8 cellular contexts compared by ENCODE assay signal in genomic region chrX:48025561-48025960, GRCh38. TPM values are rescaled to one million over a fixed set of nuclear protein-coding genes. Genes with fewer than 3 reads are reported as not detected.
DNase-seq lines count a peak whose midpoint lies in the region; ATAC-seq, FAIRE-seq and TF ChIP-seq lines count a peak whose summit lies in the region.

No MANE protein-coding gene starts in this region.

- H3K4me3 ChIP-seq in MM.1S (ENCODE audit: low read length) (no peak overlapping the region), keratinocyte (ENCODE audit: control insufficient read depth in 2 of 3, extremely low read depth in 1 of 3, insufficient read depth in 2 of 3, low read depth in 1 of 3, low read length in 3 of 3) (no peak overlapping the region)

- CTCF ChIA-PET in RWPE1 (lab: Yijun Ruan, JAX) (no interaction called here), MCF 10A (lab: Yijun Ruan, JAX) (interaction anchor here (0.6 to 2.1 kb wide), 4 partner anchors 23 to 490 kb away, joined by 3 to 14 read pairs (median 4); no protein-coding TSS in a partner anchor)

- H3K4me1 ChIP-seq in MM.1S (ENCODE audit: low read length) (peaks cover 6% of the 10 kb centered on the region; the same call in 1 of the 2 replicates), keratinocyte (ENCODE audit: control insufficient read depth, extremely low read depth, insufficient read depth, low read length) (peaks cover 2% of the 10 kb centered on the region)

- peak; percentile 30 for DNase-seq in activated naive CD8-positive, alpha-beta T cell treated with anti-CD3 and anti-CD28 coated beads, Interleukin-2, amount 10 ng/mL, durations not matched to agents 7 days and 5 days
- no peak for DNase-seq in activated naive CD8-positive, alpha-beta T cell treated with anti-CD3 and anti-CD28 coated beads for 36 hours
- DNase-seq in MM.1S (peak; percentile 58), RWPE1 (ENCODE audit: low spot score) (peak; percentile 26), MCF 10A (ENCODE audit: unreplicated experiment) (peak; percentile 76), keratinocyte (ENCODE audit: low read depth, low spot score) (no peak)
- DNase-seq in stimulated activated CD4-positive, alpha-beta T cell treated with anti-CD3 and anti-CD28 coated beads, Interleukin-4, amount 100 ng/mL, for 1 hour = peak; percentile 7

- TF ChIP-seq CTCF in MM.1S (IDR thresholded peaks at IDR 0.05; ENCODE audit: low read length) (peak; percentile 61), RWPE1 (conservative IDR thresholded peaks at IDR 0.05; ENCODE audit: low read depth) (peak; percentile 50), MCF 10A (IDR thresholded peaks at IDR 0.05; ENCODE audit: unreplicated experiment) (peak; percentile 42), keratinocyte (optimal IDR thresholded peaks at IDR 0.05 in 1 of 3, IDR thresholded peaks at IDR 0.05 in 1 of 3, conservative IDR thresholded peaks at IDR 0.05 in 1 of 3; ENCODE audit: extremely low read depth in 1 of 3, insufficient read depth in 2 of 3, low read length in 3 of 3) (peak; percentile 31 to 41 (median 41))

- POLR2A ChIA-PET in activated naive CD8-positive, alpha-beta T cell treated with anti-CD3 and anti-CD28 coated beads, Interleukin-2, amount 10 ng/mL, durations not matched to agents 7 days and 5 days (lab: Charles Lee) = no interaction called here
- POLR2A ChIA-PET in RWPE1 (lab: Yijun Ruan, JAX; ENCODE audit: low non-redundant PET) = no interaction called here
- POLR2A ChIA-PET in MCF 10A (lab: Yijun Ruan, JAX) = interaction anchor here (0.7 kb wide), 1 partner anchor 9 kb away, joined by 3 read pairs; no protein-coding TSS in a partner anchor

- H3K9ac ChIP-seq in MM.1S (ENCODE audit: low read length) (no peak overlapping the region), keratinocyte (ENCODE audit: control insufficient read depth, extremely low read depth, insufficient read depth, low read length) (no peak overlapping the region)

- no peak for ATAC-seq in activated naive CD8-positive, alpha-beta T cell treated with anti-CD3 and anti-CD28 coated beads, Interleukin-2, amount 10 ng/mL, durations not matched to agents 7 days and 5 days (ENCODE audit: low read depth)
- ATAC-seq in GM18873 (IDR thresholded peaks at IDR 0.05; ENCODE audit: low FRiP score, unreplicated experiment) = no peak

- 0 out of 2 replicates have a peak overlapping the region, but pooled peaks have one; percentile 38 for H2AFZ ChIP-seq in MM.1S (ENCODE audit: low read length)
- H2AFZ ChIP-seq in keratinocyte (ENCODE audit: control insufficient read depth, low read length) = no peak overlapping the region

- no peak overlapping the region for H3K4me3 Mint-ChIP-seq in activated naive CD8-positive, alpha-beta T cell treated with anti-CD3 and anti-CD28 coated beads, Interleukin-2, amount 10 ng/mL, durations not matched to agents 7 days and 5 days
- no peak overlapping the region for H3K4me3 Mint-ChIP-seq in activated naive CD8-positive, alpha-beta T cell treated with anti-CD3 and anti-CD28 coated beads for 36 hours
- no peak overlapping the region for H3K4me3 Mint-ChIP-seq in MCF 10A (ENCODE audit: unreplicated experiment)

- H3K27me3 ChIP-seq in MM.1S (replicated peaks; ENCODE audit: insufficient read depth, low read length) (no peaks in the 10 kb centered on the region), keratinocyte (ENCODE audit: control insufficient read depth, extremely low read depth, insufficient read depth, low read length) (no peaks in the 10 kb centered on the region)

- H3K27ac Mint-ChIP-seq in activated naive CD8-positive, alpha-beta T cell treated with anti-CD3 and anti-CD28 coated beads, Interleukin-2, amount 10 ng/mL, durations not matched to agents 7 days and 5 days = peak overlapping the region; percentile 54
- no peak overlapping the region for H3K27ac Mint-ChIP-seq in activated naive CD8-positive, alpha-beta T cell treated with anti-CD3 and anti-CD28 coated beads for 36 hours
- no peak overlapping the region for H3K27ac Mint-ChIP-seq in MCF 10A (ENCODE audit: low read depth, unreplicated experiment)

- dilution Hi-C loops in keratinocyte (cut with MboI; ENCODE audit: extremely low pct_ligation_motif_present, low sequenced_read_pairs) = no loop called here

- no peak for FAIRE-seq in keratinocyte (lab: Jason Lieb, UNC)

- H3K9me1 ChIP-seq in keratinocyte (ENCODE audit: control insufficient read depth, extremely low read depth, insufficient read depth, low read length) = no peaks in the 10 kb centered on the region

- BruUV-seq in MCF 10A (replicated peaks; lab: Mats Ljungman, UMichigan) = no TSS peak

- H3K36me3 ChIP-seq in MM.1S (replicated peaks; ENCODE audit: insufficient read depth, low read length) (no peaks in the 10 kb centered on the region), keratinocyte (ENCODE audit: control insufficient read depth in 2 of 2, extremely low read depth in 1 of 2, insufficient read depth in 2 of 2, low read length in 2 of 2) (no peaks in the 10 kb centered on the region)

- peaks cover 11% of the 10 kb centered on the region for H3K4me1 Mint-ChIP-seq in activated naive CD8-positive, alpha-beta T cell treated with anti-CD3 and anti-CD28 coated beads, Interleukin-2, amount 10 ng/mL, durations not matched to agents 7 days and 5 days
- peaks cover 11% of the 10 kb centered on the region for H3K4me1 Mint-ChIP-seq in activated naive CD8-positive, alpha-beta T cell treated with anti-CD3 and anti-CD28 coated beads for 36 hours
- peaks cover 5% of the 10 kb centered on the region for H3K4me1 Mint-ChIP-seq in MCF 10A (ENCODE audit: insufficient read depth, unreplicated experiment)

- intact Hi-C loops in MCF 10A (cut with micrococcal nuclease) = loop anchor here (1.0 to 10.0 kb wide), 6 partner anchors 33 to 831 kb away; partner anchors contain the start of genes ARAF, UBA1, UXT and ZNF81

- peaks cover 2% of the 10 kb centered on the region for H3K9me3 Mint-ChIP-seq in activated naive CD8-positive, alpha-beta T cell treated with anti-CD3 and anti-CD28 coated beads, Interleukin-2, amount 10 ng/mL, durations not matched to agents 7 days and 5 days
- H3K9me3 Mint-ChIP-seq in activated naive CD8-positive, alpha-beta T cell treated with anti-CD3 and anti-CD28 coated beads for 36 hours = peaks cover 3% of the 10 kb centered on the region
- no peaks in the 10 kb centered on the region for H3K9me3 Mint-ChIP-seq in MCF 10A (ENCODE audit: unreplicated experiment)

- no peaks in the 10 kb centered on the region for H3K79me2 ChIP-seq in MM.1S (ENCODE audit: low read length)
- H3K79me2 ChIP-seq in keratinocyte (ENCODE audit: control insufficient read depth, insufficient read depth, low read length) = no peaks in the 10 kb centered on the region

- no peaks in the 10 kb centered on the region for H3K27me3 Mint-ChIP-seq in activated naive CD8-positive, alpha-beta T cell treated with anti-CD3 and anti-CD28 coated beads, Interleukin-2, amount 10 ng/mL, durations not matched to agents 7 days and 5 days
- no peaks in the 10 kb centered on the region for H3K27me3 Mint-ChIP-seq in activated naive CD8-positive, alpha-beta T cell treated with anti-CD3 and anti-CD28 coated beads for 36 hours
- H3K27me3 Mint-ChIP-seq in MCF 10A (ENCODE audit: insufficient read depth, unreplicated experiment) = no peaks in the 10 kb centered on the region

- no peaks in the 10 kb centered on the region for H3K9me2 ChIP-seq in MM.1S (replicated peaks; ENCODE audit: insufficient read depth, low read length)

- H4K20me1 ChIP-seq in MM.1S (ENCODE audit: insufficient read depth, low read length) (no peaks in the 10 kb centered on the region), keratinocyte (ENCODE audit: control insufficient read depth, extremely low read depth, insufficient read depth, low read length) (no peaks in the 10 kb centered on the region)

- H3K36me3 Mint-ChIP-seq in activated naive CD8-positive, alpha-beta T cell treated with anti-CD3 and anti-CD28 coated beads, Interleukin-2, amount 10 ng/mL, durations not matched to agents 7 days and 5 days = peaks cover 2% of the 10 kb centered on the region
- H3K36me3 Mint-ChIP-seq in activated naive CD8-positive, alpha-beta T cell treated with anti-CD3 and anti-CD28 coated beads for 36 hours = peaks cover 2% of the 10 kb centered on the region
- no peaks in the 10 kb centered on the region for H3K36me3 Mint-ChIP-seq in MCF 10A (ENCODE audit: insufficient read depth, unreplicated experiment)

- H3K4me2 ChIP-seq in MM.1S (ENCODE audit: low read depth, low read length) = no peak overlapping the region
- no peak overlapping the region for H3K4me2 ChIP-seq in keratinocyte (ENCODE audit: control insufficient read depth, extremely low read depth, insufficient read depth, low read depth, low read length)

- H3K9me3 ChIP-seq in MM.1S (replicated peaks; ENCODE audit: insufficient read depth, low read length) = no peaks in the 10 kb centered on the region
- no peaks in the 10 kb centered on the region for H3K9me3 ChIP-seq in keratinocyte (ENCODE audit: control insufficient read depth, low read depth, low read length)

- H3K27ac ChIP-seq in MM.1S (ENCODE audit: low read length) (no peak overlapping the region), RWPE1 (peak overlapping the region; percentile 42; the same call in 1 of the 2 replicates), keratinocyte (ENCODE audit: control insufficient read depth, insufficient read depth, low read length) (no peak overlapping the region)

- no peaks in the 10 kb centered on the region for H3F3A ChIP-seq in MM.1S (ENCODE audit: insufficient read depth, low read length)

RNA-seq across cellular contexts. Expression of gene SPACA5, which starts 18.8 kb away (rescaled TPM):
- total RNA-seq in activated naive CD8-positive, alpha-beta T cell treated with anti-CD3 and anti-CD28 coated beads, Interleukin-2, amount 10 ng/mL, durations not matched to agents 7 days and 5 days = not detected
- total RNA-seq in activated naive CD8-positive, alpha-beta T cell treated with anti-CD3 and anti-CD28 coated beads for 36 hours = not detected
- not detected in 2 replicates for total RNA-seq in MCF 10A (2022)
- not detected in 3 replicates for polyA plus RNA-seq in keratinocyte
- not detected for polyA plus RNA-seq in keratinocyte (2011; ENCODE audit: low read depth)
- polyA plus RNA-seq in keratinocyte (2011; cell fraction: cytosol; rRNA removed) = not detected in 2 replicates
- polyA plus RNA-seq in keratinocyte (2011; cell fraction: nucleus; rRNA removed) = not detected in 2 replicates
- polyA plus RNA-seq in keratinocyte (2012; ENCODE audit: low replicate concordance) = not detected in 2 replicates
- polyA minus RNA-seq in keratinocyte = not detected in 3 replicates
- not detected for polyA minus RNA-seq in keratinocyte (2011; cell fraction: cytosol; rRNA and poly(A)+ RNA removed)
- polyA minus RNA-seq in keratinocyte (2011; cell fraction: nucleus; rRNA and poly(A)+ RNA removed) = not detected in 2 replicates

RNA-seq across cellular contexts. Expression of gene ZNF182, which starts 21.8 kb away (rescaled TPM):
- 10 to 100 TPM; 12.2 to 12.3 TPM for total RNA-seq in activated naive CD8-positive, alpha-beta T cell treated with anti-CD3 and anti-CD28 coated beads, Interleukin-2, amount 10 ng/mL, durations not matched to agents 7 days and 5 days
- 1 to 10 TPM; 6.4 to 7.4 TPM for total RNA-seq in activated naive CD8-positive, alpha-beta T cell treated with anti-CD3 and anti-CD28 coated beads for 36 hours
- 6.0 and 6.8 TPM in 2 replicates for total RNA-seq in MCF 10A (2022)
- polyA plus RNA-seq in keratinocyte = 1.4 to 2.4 TPM (median 1.9 TPM) in 3 replicates
- polyA plus RNA-seq in keratinocyte (2011; ENCODE audit: low read depth) = 2.1 TPM
- 1.0 and 1.7 TPM in 2 replicates for polyA plus RNA-seq in keratinocyte (2011; cell fraction: cytosol; rRNA removed)
- polyA plus RNA-seq in keratinocyte (2011; cell fraction: nucleus; rRNA removed) = 5.7 and 5.8 TPM in 2 replicates
- 1.4 and 1.6 TPM in 2 replicates for polyA plus RNA-seq in keratinocyte (2012; ENCODE audit: low replicate concordance)
- 0.98 to 2.0 TPM (median 0.99 TPM) in 3 replicates for polyA minus RNA-seq in keratinocyte
- 0.77 TPM for polyA minus RNA-seq in keratinocyte (2011; cell fraction: cytosol; rRNA and poly(A)+ RNA removed)
- 1.8 and 4.0 TPM in 2 replicates for polyA minus RNA-seq in keratinocyte (2011; cell fraction: nucleus; rRNA and poly(A)+ RNA removed)

RNA-seq across cellular contexts. Expression of gene ZNF630, which starts 45.9 kb away (rescaled TPM):
- 1 to 10 TPM; 3.7 to 3.8 TPM for total RNA-seq in activated naive CD8-positive, alpha-beta T cell treated with anti-CD3 and anti-CD28 coated beads, Interleukin-2, amount 10 ng/mL, durations not matched to agents 7 days and 5 days
- 1 to 10 TPM; 1.6 to 1.9 TPM for total RNA-seq in activated naive CD8-positive, alpha-beta T cell treated with anti-CD3 and anti-CD28 coated beads for 36 hours
- 2.4 and 3.2 TPM in 2 replicates for total RNA-seq in MCF 10A (2022)
- 0.55 to 0.86 TPM (median 0.78 TPM) in 3 replicates for polyA plus RNA-seq in keratinocyte
- polyA plus RNA-seq in keratinocyte (2011; ENCODE audit: low read depth) = 0.42 TPM
- polyA plus RNA-seq in keratinocyte (2011; cell fraction: cytosol; rRNA removed) = 0.45 and 0.75 TPM in 2 replicates
- 0.93 and 1.2 TPM in 2 replicates for polyA plus RNA-seq in keratinocyte (2011; cell fraction: nucleus; rRNA removed)
- 0.33 and 0.82 TPM in 2 replicates for polyA plus RNA-seq in keratinocyte (2012; ENCODE audit: low replicate concordance)
- 0.29 to 0.92 TPM (median 0.40 TPM) in 3 replicates for polyA minus RNA-seq in keratinocyte
- not detected for polyA minus RNA-seq in keratinocyte (2011; cell fraction: cytosol; rRNA and poly(A)+ RNA removed)
- 0.53 and 0.70 TPM in 2 replicates for polyA minus RNA-seq in keratinocyte (2011; cell fraction: nucleus; rRNA and poly(A)+ RNA removed)

Comparison
In these comparisons a context has a peak if more than half of its experiments do, and no peak if none do; other contexts are left out.
1. DNase-seq: peak in activated naive CD8-positive, alpha-beta T cell treated with anti-CD3 and anti-CD28 coated beads, Interleukin-2, amount 10 ng/mL, durations not matched to agents 7 days and 5 days (single experiment), MM.1S (single experiment), RWPE1 (single experiment), MCF 10A (single experiment) and stimulated activated CD4-positive, alpha-beta T cell treated with anti-CD3 and anti-CD28 coated beads, Interleukin-4, amount 100 ng/mL, for 1 hour (single experiment); none in activated naive CD8-positive, alpha-beta T cell treated with anti-CD3 and anti-CD28 coated beads for 36 hours (single experiment) and keratinocyte (single experiment).
2. Peak in every context shown above with its lines, with median percentiles within 50 percentile points of each other: CTCF ChIP-seq.